Comparison of ENCODE assay signal across 1 cellular context in the genomic region with DNA sequence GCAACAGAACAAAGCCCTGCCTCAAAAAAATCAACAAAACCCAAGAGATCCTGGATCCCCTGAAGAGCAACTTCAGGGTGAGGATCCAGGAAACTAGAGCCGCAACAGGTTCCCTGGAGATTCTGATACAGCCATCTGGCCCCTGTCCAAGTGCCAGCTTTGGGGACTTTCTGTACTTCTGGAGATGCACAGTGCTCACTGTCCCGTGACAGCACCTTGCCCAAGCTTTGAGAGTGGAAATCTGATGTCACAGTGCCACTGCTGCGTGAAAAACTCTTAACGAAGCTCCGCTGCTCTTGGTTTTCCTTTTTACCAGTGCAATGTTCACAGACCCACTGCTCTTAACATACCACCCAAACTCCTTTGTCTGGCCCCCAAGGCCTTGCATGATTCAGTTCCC.
TF ChIP-seq lines count a peak whose summit lies in the region.

No MANE protein-coding gene starts in this region.

TF ChIP-seq in SK-N-SH treated with all-trans-retinoic acid at 6 μM for 48 hours, 23 proteins besides CTCF, POLR2A, EP300 and RAD21 (continued from another document):
- TF ChIP-seq, protein P1, sequence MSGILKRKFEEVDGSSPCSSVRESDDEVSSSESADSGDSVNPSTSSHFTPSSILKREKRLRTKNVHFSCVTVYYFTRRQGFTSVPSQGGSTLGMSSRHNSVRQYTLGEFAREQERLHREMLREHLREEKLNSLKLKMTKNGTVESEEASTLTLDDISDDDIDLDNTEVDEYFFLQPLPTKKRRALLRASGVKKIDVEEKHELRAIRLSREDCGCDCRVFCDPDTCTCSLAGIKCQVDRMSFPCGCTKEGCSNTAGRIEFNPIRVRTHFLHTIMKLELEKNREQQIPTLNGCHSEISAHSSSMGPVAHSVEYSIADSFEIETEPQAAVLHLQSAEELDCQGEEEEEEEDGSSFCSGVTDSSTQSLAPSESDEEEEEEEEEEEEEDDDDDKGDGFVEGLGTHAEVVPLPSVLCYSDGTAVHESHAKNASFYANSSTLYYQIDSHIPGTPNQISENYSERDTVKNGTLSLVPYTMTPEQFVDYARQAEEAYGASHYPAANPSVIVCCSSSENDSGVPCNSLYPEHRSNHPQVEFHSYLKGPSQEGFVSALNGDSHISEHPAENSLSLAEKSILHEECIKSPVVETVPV (CRISPR knock-in tag; IDR thresholded peaks at IDR 0.05): no peak
- TF ChIP-seq ISL1 (CRISPR knock-in tag; IDR thresholded peaks at IDR 0.05) (no peak), ZNF8 (CRISPR knock-in tag; IDR thresholded peaks at IDR 0.05) (no peak), ESRRG (CRISPR knock-in tag; IDR thresholded peaks at IDR 0.05) (no peak), GLIS3 (CRISPR knock-in tag; IDR thresholded peaks at IDR 0.05) (no peak), ZFP3 (CRISPR knock-in tag; IDR thresholded peaks at IDR 0.05) (no peak), ARNTL (CRISPR knock-in tag; IDR thresholded peaks at IDR 0.05; ENCODE audit: borderline replicate concordance, low read depth) (no peak), ZNF70 (CRISPR knock-in tag; IDR thresholded peaks at IDR 0.05) (no peak), RARB (CRISPR knock-in tag; IDR thresholded peaks at IDR 0.05) (no peak), ZNF565 (CRISPR knock-in tag; conservative IDR thresholded peaks at IDR 0.05; ENCODE audit: low read depth) (no peak), ZFP30 (CRISPR knock-in tag; IDR thresholded peaks at IDR 0.05) (no peak), OSR1 (CRISPR knock-in tag; IDR thresholded peaks at IDR 0.05) (no peak)
- TF ChIP-seq, protein P2, sequence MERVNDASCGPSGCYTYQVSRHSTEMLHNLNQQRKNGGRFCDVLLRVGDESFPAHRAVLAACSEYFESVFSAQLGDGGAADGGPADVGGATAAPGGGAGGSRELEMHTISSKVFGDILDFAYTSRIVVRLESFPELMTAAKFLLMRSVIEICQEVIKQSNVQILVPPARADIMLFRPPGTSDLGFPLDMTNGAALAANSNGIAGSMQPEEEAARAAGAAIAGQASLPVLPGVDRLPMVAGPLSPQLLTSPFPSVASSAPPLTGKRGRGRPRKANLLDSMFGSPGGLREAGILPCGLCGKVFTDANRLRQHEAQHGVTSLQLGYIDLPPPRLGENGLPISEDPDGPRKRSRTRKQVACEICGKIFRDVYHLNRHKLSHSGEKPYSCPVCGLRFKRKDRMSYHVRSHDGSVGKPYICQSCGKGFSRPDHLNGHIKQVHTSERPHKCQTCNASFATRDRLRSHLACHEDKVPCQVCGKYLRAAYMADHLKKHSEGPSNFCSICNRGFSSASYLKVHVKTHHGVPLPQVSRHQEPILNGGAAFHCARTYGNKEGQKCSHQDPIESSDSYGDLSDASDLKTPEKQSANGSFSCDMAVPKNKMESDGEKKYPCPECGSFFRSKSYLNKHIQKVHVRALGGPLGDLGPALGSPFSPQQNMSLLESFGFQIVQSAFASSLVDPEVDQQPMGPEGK (CRISPR knock-in tag; IDR thresholded peaks at IDR 0.05; ENCODE audit: borderline replicate concordance): no peak
- TF ChIP-seq, protein P3, sequence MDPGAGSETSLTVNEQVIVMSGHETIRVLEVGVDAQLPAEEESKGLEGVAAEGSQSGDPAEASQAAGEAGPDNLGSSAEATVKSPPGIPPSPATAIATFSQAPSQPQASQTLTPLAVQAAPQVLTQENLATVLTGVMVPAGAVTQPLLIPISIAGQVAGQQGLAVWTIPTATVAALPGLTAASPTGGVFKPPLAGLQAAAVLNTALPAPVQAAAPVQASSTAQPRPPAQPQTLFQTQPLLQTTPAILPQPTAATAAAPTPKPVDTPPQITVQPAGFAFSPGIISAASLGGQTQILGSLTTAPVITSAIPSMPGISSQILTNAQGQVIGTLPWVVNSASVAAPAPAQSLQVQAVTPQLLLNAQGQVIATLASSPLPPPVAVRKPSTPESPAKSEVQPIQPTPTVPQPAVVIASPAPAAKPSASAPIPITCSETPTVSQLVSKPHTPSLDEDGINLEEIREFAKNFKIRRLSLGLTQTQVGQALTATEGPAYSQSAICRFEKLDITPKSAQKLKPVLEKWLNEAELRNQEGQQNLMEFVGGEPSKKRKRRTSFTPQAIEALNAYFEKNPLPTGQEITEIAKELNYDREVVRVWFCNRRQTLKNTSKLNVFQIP (CRISPR knock-in tag; IDR thresholded peaks at IDR 0.05; ENCODE audit: borderline replicate concordance, low read depth): no peak
TF ChIP-seq in SK-N-SH treated with all-trans-retinoic acid at 6 μM for 48 hours: peak in this region for 0.
